In genomic region chr4:54226399-54227260, GRCh38 we compare ENCODE assay signal across 8 cellular contexts. TPM values are rescaled to one million over a fixed set of nuclear protein-coding genes. Genes with fewer than 3 reads are reported as not detected.
DNase-seq lines count a peak whose midpoint lies in the region; ATAC-seq and TF ChIP-seq lines count a peak whose summit lies in the region.

No MANE protein-coding gene starts in this region.

- H3K27ac Mint-ChIP-seq in neural progenitor cell, result no peak overlapping the region

- H3K9ac ChIP-seq in BLaER1, result no peak overlapping the region
- H3K9ac ChIP-seq in neural progenitor cell, result no peak overlapping the region

- TF ChIP-seq POLR2A in Peyer's patch (IDR thresholded peaks at IDR 0.05), result peak in 1 of 2 donors; percentile 31

- H3K9me3 ChIP-seq in BLaER1 (peaks cover 63% of the 10 kb centered on the region), Peyer's patch (no peaks in the 10 kb centered on the region), neural progenitor cell (ENCODE audit: low read depth) (no peaks in the 10 kb centered on the region)

- H3K4me1 ChIP-seq in BLaER1 (no peaks in the 10 kb centered on the region), Peyer's patch (peaks cover 4 to 49% (median 7%) of the 10 kb centered on the region in 4 donors), neural progenitor cell (peaks cover 27% of the 10 kb centered on the region)

- TF ChIP-seq CTCF in Peyer's patch (IDR thresholded peaks at IDR 0.05), result no peak
- no peak for TF ChIP-seq CTCF in fibroblast of mammary gland (conservative IDR thresholded peaks at IDR 0.05; ENCODE audit: control insufficient read depth, insufficient read depth, low read depth, low read length)
- no peak for TF ChIP-seq CTCF in neural progenitor cell (IDR thresholded peaks at IDR 0.05)
- TF ChIP-seq CTCF in GM10248 (IDR thresholded peaks at IDR 0.05; ENCODE audit: control extremely low read depth, extremely low read depth, low read depth, missing control alignments), result no peak

- H3K79me2 ChIP-seq in neural progenitor cell (ENCODE audit: low read depth), result no peaks in the 10 kb centered on the region

- 0 out of 2 replicates have a peak overlapping the region, but pooled peaks have one; percentile 18 for H3K4me3 ChIP-seq in BLaER1
- H3K4me3 ChIP-seq in Peyer's patch, result peak overlapping the region; percentile 6 to 47 (median 30)
- H3K4me3 ChIP-seq in fibroblast of mammary gland (ENCODE audit: control insufficient read depth, low read depth, low read length), result peak overlapping the region; percentile 95
- peak overlapping the region; percentile 57 for H3K4me3 ChIP-seq in neural progenitor cell

- DNase-seq in Peyer's patch (peak in 2 of 3 donors; percentile 52 to 66), fibroblast of mammary gland (ENCODE audit: low read depth) (peak; percentile 90), neural progenitor cell (ENCODE audit: low spot score) (peak; percentile 38), putamen (ENCODE audit: low spot score) (no peak), NCI-H2171 treated with DMSO at 0.1 percent for 48 hours (lab: John Stamatoyannopoulos, UW) (no peak), GM10248 (ENCODE audit: extremely low spot score) (no peak)

- H3F3A ChIP-seq in neural progenitor cell (ENCODE audit: low read depth), result peaks cover 14% of the 10 kb centered on the region

- H3K36me3 ChIP-seq in BLaER1 (no peaks in the 10 kb centered on the region), Peyer's patch (no peaks in the 10 kb centered on the region), neural progenitor cell (no peaks in the 10 kb centered on the region)

- peak overlapping the region; percentile 83 for H2AFZ ChIP-seq in neural progenitor cell (replicated peaks)

- POLR2A ChIA-PET in GM10248 (lab: Yijun Ruan, JAX), result no interaction called here

- peaks cover 33% of the 10 kb centered on the region for H3K4me1 Mint-ChIP-seq in neural progenitor cell

- peak overlapping the region; percentile 9; the same call in 1 of the 2 replicates for H3K4me2 ChIP-seq in BLaER1
- H3K4me2 ChIP-seq in neural progenitor cell, result peak overlapping the region; percentile 83

- no peaks in the 10 kb centered on the region for H3K36me3 Mint-ChIP-seq in neural progenitor cell

- H4K20me1 ChIP-seq in BLaER1 (no peaks in the 10 kb centered on the region; the same call in 1 of the 2 replicates), neural progenitor cell (ENCODE audit: low read depth) (peaks cover 3% of the 10 kb centered on the region)

- H3K9me3 Mint-ChIP-seq in neural progenitor cell, result peaks cover 4% of the 10 kb centered on the region

- H3K27ac ChIP-seq in BLaER1, result no peak overlapping the region
- H3K27ac ChIP-seq in Peyer's patch, result peak overlapping the region; percentile 26 to 76 (median 56)
- no peak overlapping the region for H3K27ac ChIP-seq in neural progenitor cell

- peak overlapping the region; percentile 90 for H3K4me3 Mint-ChIP-seq in neural progenitor cell

- no peak for ATAC-seq in HG02763 (IDR thresholded peaks at IDR 0.05; ENCODE audit: unreplicated experiment)

- peaks cover 73% of the 10 kb centered on the region for H3K27me3 Mint-ChIP-seq in neural progenitor cell (ENCODE audit: insufficient read depth, low read depth)

- CTCF ChIA-PET in GM10248 (lab: Yijun Ruan, JAX), result interaction anchor here (1.0 to 1.9 kb wide), 3 partner anchors 8 to 520 kb away, joined by 3 to 14 read pairs (median 3); no protein-coding TSS in a partner anchor

- H3K27me3 ChIP-seq in BLaER1 (peaks cover 86% of the 10 kb centered on the region), Peyer's patch (peaks cover 0 to 53% of the 10 kb centered on the region in 2 donors), neural progenitor cell (peaks cover 100% of the 10 kb centered on the region)

RNA-seq across cellular contexts. Expression of gene PDGFRA, which starts 2.5 kb away (rescaled TPM):
- total RNA-seq in Peyer's patch (100 to 1,000 TPM in 1 of 4 donors, 10 to 100 TPM in 3; 27.5 to 283 (median 60.2) TPM), neural progenitor cell (ENCODE audit: low replicate concordance) (1.8 and 2.1 TPM in 2 replicates)

Comparison
In these comparisons a context has a peak if more than half of its experiments do, and no peak if none do; other contexts are left out.
1. H3K27ac ChIP-seq: peak in Peyer's patch (4 of 4); none in BLaER1 (single experiment) and neural progenitor cell (single experiment).
2. H3K4me3 ChIP-seq: peak in every context shown above with its lines; median percentile 95 in fibroblast of mammary gland; 57 in neural progenitor cell; 30 in Peyer's patch; 18 in BLaER1.
3. DNase-seq: peak in Peyer's patch (2 of 3), fibroblast of mammary gland (single experiment) and neural progenitor cell (single experiment); none in putamen (single experiment), NCI-H2171 treated with DMSO at 0.1 percent for 48 hours (single experiment) and GM10248 (single experiment).